1 cellular context compared by ENCODE assay signal in the genomic region with DNA sequence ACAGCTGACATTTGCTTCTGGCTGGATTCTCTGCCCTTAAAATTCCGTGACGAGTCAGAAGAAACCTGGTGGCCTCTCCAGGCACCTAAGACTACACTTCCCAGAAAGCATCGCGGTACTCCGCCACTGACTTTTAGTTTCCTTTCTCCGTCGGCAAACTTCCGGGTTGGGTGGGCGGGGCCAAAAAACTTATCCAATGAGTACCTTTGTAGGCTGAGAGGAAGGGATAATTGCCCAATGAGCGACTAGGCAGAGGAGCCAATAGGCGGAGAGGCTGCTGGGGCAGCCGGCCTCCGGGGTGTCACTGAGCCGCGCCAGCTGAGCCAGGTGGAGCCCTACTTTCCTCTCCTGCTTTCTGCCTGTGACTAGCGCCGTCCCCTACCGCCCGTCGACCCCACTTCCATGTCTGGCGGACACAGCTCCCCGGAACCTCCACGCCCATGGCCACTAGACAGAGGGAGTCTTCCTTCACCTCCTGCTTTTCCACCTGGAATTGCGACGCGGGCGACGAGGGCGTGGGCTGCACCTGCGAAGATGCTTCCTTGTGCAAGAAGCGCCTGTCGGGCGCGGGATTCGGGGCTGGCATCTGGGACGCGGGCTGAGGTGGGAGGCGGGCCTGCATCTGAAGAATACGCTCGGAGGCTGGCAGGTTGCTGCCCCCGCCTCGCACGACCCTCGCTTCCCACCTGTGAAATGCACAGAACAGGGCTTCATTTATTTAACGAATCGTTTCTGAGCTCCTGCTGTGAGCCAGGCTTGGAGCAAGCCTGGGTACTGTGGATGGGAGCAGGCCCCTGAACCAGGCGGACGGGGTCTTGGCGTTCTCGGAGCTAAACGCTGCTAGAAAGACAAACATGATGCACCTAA.
TF ChIP-seq lines count a peak whose summit lies in the region.

No MANE protein-coding gene starts in this region.

TF ChIP-seq in K562, 482 proteins besides CTCF, POLR2A, EP300 and RAD21 (continued from another document and continues in another):
- no peak for TF ChIP-seq ZNF282 (CRISPR knock-in tag; IDR thresholded peaks at IDR 0.05)
- TF ChIP-seq, protein P1, sequence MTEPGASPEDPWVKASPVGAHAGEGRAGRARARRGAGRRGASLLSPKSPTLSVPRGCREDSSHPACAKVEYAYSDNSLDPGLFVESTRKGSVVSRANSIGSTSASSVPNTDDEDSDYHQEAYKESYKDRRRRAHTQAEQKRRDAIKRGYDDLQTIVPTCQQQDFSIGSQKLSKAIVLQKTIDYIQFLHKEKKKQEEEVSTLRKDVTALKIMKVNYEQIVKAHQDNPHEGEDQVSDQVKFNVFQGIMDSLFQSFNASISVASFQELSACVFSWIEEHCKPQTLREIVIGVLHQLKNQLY (CRISPR knock-in tag; conservative IDR thresholded peaks at IDR 0.05) = no peak
- no peak for TF ChIP-seq HNRNPH1 (optimal IDR thresholded peaks at IDR 0.05; ENCODE audit: low read depth, low read length)
- TF ChIP-seq RNF2 (IDR thresholded peaks at IDR 0.05) = no peak
- TF ChIP-seq, protein P2, sequence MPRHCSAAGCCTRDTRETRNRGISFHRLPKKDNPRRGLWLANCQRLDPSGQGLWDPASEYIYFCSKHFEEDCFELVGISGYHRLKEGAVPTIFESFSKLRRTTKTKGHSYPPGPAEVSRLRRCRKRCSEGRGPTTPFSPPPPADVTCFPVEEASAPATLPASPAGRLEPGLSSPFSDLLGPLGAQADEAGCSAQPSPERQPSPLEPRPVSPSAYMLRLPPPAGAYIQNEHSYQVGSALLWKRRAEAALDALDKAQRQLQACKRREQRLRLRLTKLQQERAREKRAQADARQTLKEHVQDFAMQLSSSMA (CRISPR knock-in tag; IDR thresholded peaks at IDR 0.05) = no peak
- TF ChIP-seq NR3C1 (CRISPR knock-in tag; IDR thresholded peaks at IDR 0.05) = 0 out of 2 replicates have a peak, but pooled peaks have one; percentile 53
- no peak for TF ChIP-seq ESRRB (CRISPR knock-in tag; IDR thresholded peaks at IDR 0.05; ENCODE audit: borderline replicate concordance)
- TF ChIP-seq CCAR2 (IDR thresholded peaks at IDR 0.05; ENCODE audit: low read depth, low read length) = no peak
- no peak for TF ChIP-seq ZC3H11A (IDR thresholded peaks at IDR 0.05; ENCODE audit: low read depth, low read length)
- TF ChIP-seq MAFF (IDR thresholded peaks at IDR 0.05; ENCODE audit: low read length) = 0 out of 2 replicates have a peak, but pooled peaks have one; percentile 3
- TF ChIP-seq SRSF3 (IDR thresholded peaks at IDR 0.05; ENCODE audit: insufficient read depth, low read length) = no peak
- TF ChIP-seq YBX1 (IDR thresholded peaks at IDR 0.05) = no peak
- TF ChIP-seq, protein P3, sequence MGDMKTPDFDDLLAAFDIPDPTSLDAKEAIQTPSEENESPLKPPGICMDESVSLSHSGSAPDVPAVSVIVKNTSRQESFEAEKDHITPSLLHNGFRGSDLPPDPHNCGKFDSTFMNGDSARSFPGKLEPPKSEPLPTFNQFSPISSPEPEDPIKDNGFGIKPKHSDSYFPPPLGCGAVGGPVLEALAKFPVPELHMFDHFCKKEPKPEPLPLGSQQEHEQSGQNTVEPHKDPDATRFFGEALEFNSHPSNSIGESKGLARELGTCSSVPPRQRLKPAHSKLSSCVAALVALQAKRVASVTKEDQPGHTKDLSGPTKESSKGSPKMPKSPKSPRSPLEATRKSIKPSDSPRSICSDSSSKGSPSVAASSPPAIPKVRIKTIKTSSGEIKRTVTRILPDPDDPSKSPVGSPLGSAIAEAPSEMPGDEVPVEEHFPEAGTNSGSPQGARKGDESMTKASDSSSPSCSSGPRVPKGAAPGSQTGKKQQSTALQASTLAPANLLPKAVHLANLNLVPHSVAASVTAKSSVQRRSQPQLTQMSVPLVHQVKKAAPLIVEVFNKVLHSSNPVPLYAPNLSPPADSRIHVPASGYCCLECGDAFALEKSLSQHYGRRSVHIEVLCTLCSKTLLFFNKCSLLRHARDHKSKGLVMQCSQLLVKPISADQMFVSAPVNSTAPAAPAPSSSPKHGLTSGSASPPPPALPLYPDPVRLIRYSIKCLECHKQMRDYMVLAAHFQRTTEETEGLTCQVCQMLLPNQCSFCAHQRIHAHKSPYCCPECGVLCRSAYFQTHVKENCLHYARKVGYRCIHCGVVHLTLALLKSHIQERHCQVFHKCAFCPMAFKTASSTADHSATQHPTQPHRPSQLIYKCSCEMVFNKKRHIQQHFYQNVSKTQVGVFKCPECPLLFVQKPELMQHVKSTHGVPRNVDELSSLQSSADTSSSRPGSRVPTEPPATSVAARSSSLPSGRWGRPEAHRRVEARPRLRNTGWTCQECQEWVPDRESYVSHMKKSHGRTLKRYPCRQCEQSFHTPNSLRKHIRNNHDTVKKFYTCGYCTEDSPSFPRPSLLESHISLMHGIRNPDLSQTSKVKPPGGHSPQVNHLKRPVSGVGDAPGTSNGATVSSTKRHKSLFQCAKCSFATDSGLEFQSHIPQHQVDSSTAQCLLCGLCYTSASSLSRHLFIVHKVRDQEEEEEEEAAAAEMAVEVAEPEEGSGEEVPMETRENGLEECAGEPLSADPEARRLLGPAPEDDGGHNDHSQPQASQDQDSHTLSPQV (IDR thresholded peaks at IDR 0.05) = no peak
- no peak for TF ChIP-seq NCOA1 (IDR thresholded peaks at IDR 0.05; ENCODE audit: low read depth)
- TF ChIP-seq, protein P4, sequence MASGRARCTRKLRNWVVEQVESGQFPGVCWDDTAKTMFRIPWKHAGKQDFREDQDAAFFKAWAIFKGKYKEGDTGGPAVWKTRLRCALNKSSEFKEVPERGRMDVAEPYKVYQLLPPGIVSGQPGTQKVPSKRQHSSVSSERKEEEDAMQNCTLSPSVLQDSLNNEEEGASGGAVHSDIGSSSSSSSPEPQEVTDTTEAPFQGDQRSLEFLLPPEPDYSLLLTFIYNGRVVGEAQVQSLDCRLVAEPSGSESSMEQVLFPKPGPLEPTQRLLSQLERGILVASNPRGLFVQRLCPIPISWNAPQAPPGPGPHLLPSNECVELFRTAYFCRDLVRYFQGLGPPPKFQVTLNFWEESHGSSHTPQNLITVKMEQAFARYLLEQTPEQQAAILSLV (tag; IDR thresholded peaks at IDR 0.05) = no peak
- TF ChIP-seq, protein P5, sequence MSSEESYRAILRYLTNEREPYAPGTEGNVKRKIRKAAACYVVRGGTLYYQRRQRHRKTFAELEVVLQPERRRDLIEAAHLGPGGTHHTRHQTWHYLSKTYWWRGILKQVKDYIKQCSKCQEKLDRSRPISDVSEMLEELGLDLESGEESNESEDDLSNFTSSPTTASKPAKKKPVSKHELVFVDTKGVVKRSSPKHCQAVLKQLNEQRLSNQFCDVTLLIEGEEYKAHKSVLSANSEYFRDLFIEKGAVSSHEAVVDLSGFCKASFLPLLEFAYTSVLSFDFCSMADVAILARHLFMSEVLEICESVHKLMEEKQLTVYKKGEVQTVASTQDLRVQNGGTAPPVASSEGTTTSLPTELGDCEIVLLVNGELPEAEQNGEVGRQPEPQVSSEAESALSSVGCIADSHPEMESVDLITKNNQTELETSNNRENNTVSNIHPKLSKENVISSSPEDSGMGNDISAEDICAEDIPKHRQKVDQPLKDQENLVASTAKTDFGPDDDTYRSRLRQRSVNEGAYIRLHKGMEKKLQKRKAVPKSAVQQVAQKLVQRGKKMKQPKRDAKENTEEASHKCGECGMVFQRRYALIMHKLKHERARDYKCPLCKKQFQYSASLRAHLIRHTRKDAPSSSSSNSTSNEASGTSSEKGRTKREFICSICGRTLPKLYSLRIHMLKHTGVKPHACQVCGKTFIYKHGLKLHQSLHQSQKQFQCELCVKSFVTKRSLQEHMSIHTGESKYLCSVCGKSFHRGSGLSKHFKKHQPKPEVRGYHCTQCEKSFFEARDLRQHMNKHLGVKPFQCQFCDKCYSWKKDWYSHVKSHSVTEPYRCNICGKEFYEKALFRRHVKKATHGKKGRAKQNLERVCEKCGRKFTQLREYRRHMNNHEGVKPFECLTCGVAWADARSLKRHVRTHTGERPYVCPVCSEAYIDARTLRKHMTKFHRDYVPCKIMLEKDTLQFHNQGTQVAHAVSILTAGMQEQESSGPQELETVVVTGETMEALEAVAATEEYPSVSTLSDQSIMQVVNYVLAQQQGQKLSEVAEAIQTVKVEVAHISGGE (CRISPR knock-in tag; IDR thresholded peaks at IDR 0.05) = no peak
- no peak for TF ChIP-seq BMI1 (IDR thresholded peaks at IDR 0.05; ENCODE audit: low read length)
- TF ChIP-seq CCNT2 (IDR thresholded peaks at IDR 0.05; ENCODE audit: borderline replicate concordance, extremely low read depth, insufficient read length, low read depth, low read length) = no peak
- TF ChIP-seq BRD4 (IDR thresholded peaks at IDR 0.05) = no peak
- no peak for TF ChIP-seq NUFIP1 (IDR thresholded peaks at IDR 0.05; ENCODE audit: partially characterized antibody)
- TF ChIP-seq, protein P6, sequence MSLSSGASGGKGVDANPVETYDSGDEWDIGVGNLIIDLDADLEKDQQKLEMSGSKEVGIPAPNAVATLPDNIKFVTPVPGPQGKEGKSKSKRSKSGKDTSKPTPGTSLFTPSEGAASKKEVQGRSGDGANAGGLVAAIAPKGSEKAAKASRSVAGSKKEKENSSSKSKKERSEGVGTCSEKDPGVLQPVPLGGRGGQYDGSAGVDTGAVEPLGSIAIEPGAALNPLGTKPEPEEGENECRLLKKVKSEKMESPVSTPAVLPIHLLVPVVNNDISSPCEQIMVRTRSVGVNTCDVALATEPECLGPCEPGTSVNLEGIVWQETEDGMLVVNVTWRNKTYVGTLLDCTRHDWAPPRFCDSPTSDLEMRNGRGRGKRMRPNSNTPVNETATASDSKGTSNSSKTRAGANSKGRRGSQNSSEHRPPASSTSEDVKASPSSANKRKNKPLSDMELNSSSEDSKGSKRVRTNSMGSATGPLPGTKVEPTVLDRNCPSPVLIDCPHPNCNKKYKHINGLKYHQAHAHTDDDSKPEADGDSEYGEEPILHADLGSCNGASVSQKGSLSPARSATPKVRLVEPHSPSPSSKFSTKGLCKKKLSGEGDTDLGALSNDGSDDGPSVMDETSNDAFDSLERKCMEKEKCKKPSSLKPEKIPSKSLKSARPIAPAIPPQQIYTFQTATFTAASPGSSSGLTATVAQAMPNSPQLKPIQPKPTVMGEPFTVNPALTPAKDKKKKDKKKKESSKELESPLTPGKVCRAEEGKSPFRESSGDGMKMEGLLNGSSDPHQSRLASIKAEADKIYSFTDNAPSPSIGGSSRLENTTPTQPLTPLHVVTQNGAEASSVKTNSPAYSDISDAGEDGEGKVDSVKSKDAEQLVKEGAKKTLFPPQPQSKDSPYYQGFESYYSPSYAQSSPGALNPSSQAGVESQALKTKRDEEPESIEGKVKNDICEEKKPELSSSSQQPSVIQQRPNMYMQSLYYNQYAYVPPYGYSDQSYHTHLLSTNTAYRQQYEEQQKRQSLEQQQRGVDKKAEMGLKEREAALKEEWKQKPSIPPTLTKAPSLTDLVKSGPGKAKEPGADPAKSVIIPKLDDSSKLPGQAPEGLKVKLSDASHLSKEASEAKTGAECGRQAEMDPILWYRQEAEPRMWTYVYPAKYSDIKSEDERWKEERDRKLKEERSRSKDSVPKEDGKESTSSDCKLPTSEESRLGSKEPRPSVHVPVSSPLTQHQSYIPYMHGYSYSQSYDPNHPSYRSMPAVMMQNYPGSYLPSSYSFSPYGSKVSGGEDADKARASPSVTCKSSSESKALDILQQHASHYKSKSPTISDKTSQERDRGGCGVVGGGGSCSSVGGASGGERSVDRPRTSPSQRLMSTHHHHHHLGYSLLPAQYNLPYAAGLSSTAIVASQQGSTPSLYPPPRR (CRISPR knock-in tag; IDR thresholded peaks at IDR 0.05; ENCODE audit: borderline replicate concordance) = no peak
- TF ChIP-seq ZNF384 (IDR thresholded peaks at IDR 0.05; ENCODE audit: low read depth, low read length) = no peak
- TF ChIP-seq TBP (optimal IDR thresholded peaks at IDR 0.05; ENCODE audit: low read depth, low read length) = peak; percentile 30
- no peak for TF ChIP-seq TAF9B (IDR thresholded peaks at IDR 0.05; ENCODE audit: partially characterized antibody)
- TF ChIP-seq POLR2AphosphoS2 (IDR thresholded peaks at IDR 0.05; ENCODE audit: low read length) = no peak
- TF ChIP-seq MAZ (CRISPR knock-in tag; conservative IDR thresholded peaks at IDR 0.05 in 1 of 2, IDR thresholded peaks at IDR 0.05 in 1 of 2) = no peak
- TF ChIP-seq RBM39 (optimal IDR thresholded peaks at IDR 0.05; ENCODE audit: low read depth, low read length) = no peak
- no peak for TF ChIP-seq NFIX (CRISPR knock-in tag; IDR thresholded peaks at IDR 0.05; ENCODE audit: low read depth)
- no peak for TF ChIP-seq U2AF2 (optimal IDR thresholded peaks at IDR 0.05; ENCODE audit: low read depth, low read length)
- no peak for TF ChIP-seq ETV6 (IDR thresholded peaks at IDR 0.05; ENCODE audit: borderline replicate concordance in 1 of 2, low read depth in 2 of 2, low read length in 1 of 2)
- TF ChIP-seq ETV6 (CRISPR knock-in tag; IDR thresholded peaks at IDR 0.05; ENCODE audit: borderline replicate concordance) = no peak
- TF ChIP-seq, protein P7, sequence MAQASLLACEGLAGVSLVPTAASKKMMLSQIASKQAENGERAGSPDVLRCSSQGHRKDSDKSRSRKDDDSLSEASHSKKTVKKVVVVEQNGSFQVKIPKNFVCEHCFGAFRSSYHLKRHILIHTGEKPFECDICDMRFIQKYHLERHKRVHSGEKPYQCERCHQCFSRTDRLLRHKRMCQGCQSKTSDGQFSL (CRISPR knock-in tag; IDR thresholded peaks at IDR 0.05) = no peak
- TF ChIP-seq, protein P7 (tag; IDR thresholded peaks at IDR 0.05) = no peak
- no peak for TF ChIP-seq SMC3 (conservative IDR thresholded peaks at IDR 0.05; ENCODE audit: insufficient read depth, low read depth, low read length)
- no peak for TF ChIP-seq HMGN3 (IDR thresholded peaks at IDR 0.05; ENCODE audit: borderline replicate concordance, extremely low read depth, insufficient read length, low read depth, low read length)
- TF ChIP-seq DPF2 (IDR thresholded peaks at IDR 0.05) = no peak
- TF ChIP-seq ZNF134 (CRISPR knock-in tag; conservative IDR thresholded peaks at IDR 0.05) = no peak
- no peak for TF ChIP-seq TEAD4 (IDR thresholded peaks at IDR 0.05; ENCODE audit: low read length)
- TF ChIP-seq TEAD4 (CRISPR knock-in tag; IDR thresholded peaks at IDR 0.05; ENCODE audit: borderline replicate concordance) = no peak
- no peak for TF ChIP-seq HLTF (IDR thresholded peaks at IDR 0.05)
- no peak for TF ChIP-seq CEBPG (CRISPR knock-in tag; IDR thresholded peaks at IDR 0.05)
- TF ChIP-seq CEBPG (tag; conservative IDR thresholded peaks at IDR 0.05 in 1 of 2, IDR thresholded peaks at IDR 0.05 in 1 of 2) = peak in 1 of 2 experiments; percentile 24; a peak in 1 of 4 replicates
- TF ChIP-seq JUNB (CRISPR knock-in tag; conservative IDR thresholded peaks at IDR 0.05) = no peak
- no peak for TF ChIP-seq ERF (CRISPR knock-in tag; IDR thresholded peaks at IDR 0.05)
- TF ChIP-seq, protein P8, sequence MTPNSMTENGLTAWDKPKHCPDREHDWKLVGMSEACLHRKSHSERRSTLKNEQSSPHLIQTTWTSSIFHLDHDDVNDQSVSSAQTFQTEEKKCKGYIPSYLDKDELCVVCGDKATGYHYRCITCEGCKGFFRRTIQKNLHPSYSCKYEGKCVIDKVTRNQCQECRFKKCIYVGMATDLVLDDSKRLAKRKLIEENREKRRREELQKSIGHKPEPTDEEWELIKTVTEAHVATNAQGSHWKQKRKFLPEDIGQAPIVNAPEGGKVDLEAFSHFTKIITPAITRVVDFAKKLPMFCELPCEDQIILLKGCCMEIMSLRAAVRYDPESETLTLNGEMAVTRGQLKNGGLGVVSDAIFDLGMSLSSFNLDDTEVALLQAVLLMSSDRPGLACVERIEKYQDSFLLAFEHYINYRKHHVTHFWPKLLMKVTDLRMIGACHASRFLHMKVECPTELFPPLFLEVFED (CRISPR knock-in tag; conservative IDR thresholded peaks at IDR 0.05) = no peak
- peak; percentile 62 for TF ChIP-seq NR2C1 (IDR thresholded peaks at IDR 0.05)
- TF ChIP-seq NR2C1 (tag; IDR thresholded peaks at IDR 0.05) = no peak
